In genomic region chr12:2963760-2964292, GRCh38 we compare ENCODE assay signal across 12 cellular contexts. TPM values are rescaled to one million over a fixed set of nuclear protein-coding genes. Genes with fewer than 3 reads are reported as not detected.
A peak's percentile ranks its signal among the peaks of the same experiment; 100 is the strongest.
DNase-seq lines count a peak whose midpoint lies in the region; ATAC-seq, FAIRE-seq and TF ChIP-seq lines count a peak whose summit lies in the region.
"Had no signal": no experiment of that assay in that cellular context is flagged by ENCODE, and none has a peak within 500 bp of the region (broad histone marks: within the 10 kb centered on the region; RNA-seq: fewer than 3 reads in every experiment).

No MANE protein-coding gene starts in this region.

- H3K9me3 Mint-ChIP-seq in CD14-positive monocyte: peaks cover 0 to 9% (median 1%) of the 10 kb centered on the region in 7 donors
- H3K9me3 Mint-ChIP-seq: activated naive CD8-positive, alpha-beta T cell treated with anti-CD3 and anti-CD28 coated beads, Interleukin-2, amount 50 U/mL, for 24 hours had no signal

- WGBS in thyroid gland, 2 donors: 72 to 82% methylated on average over 14 to 15 of the region's 15 CpGs
- 70 to 89% (median 71%) methylated on average over 14 to 15 of the region's 15 CpGs for WGBS in small intestine, 3 donors

- H3K27me3 ChIP-seq in SJCRH30: no peaks in the 10 kb centered on the region
- no peaks in the 10 kb centered on the region for H3K27me3 ChIP-seq in lower lobe of right lung (ENCODE audit: low read depth)
- H3K27me3 ChIP-seq in thyroid gland: no peaks in the 10 kb centered on the region
- no peaks in the 10 kb centered on the region for H3K27me3 ChIP-seq in small intestine (ENCODE audit: control insufficient read depth in 2 of 2, insufficient read depth in 2 of 2, low read length in 2 of 2)

- no peaks in the 10 kb centered on the region for H3K9me3 ChIP-seq in SJCRH30 (replicated peaks)
- no peaks in the 10 kb centered on the region for H3K9me3 ChIP-seq in lower lobe of right lung
- no peaks in the 10 kb centered on the region for H3K9me3 ChIP-seq in thyroid gland
- no peaks in the 10 kb centered on the region for H3K9me3 ChIP-seq in small intestine (ENCODE audit: control insufficient read depth, low read depth)

- H3K27ac Mint-ChIP-seq in CD14-positive monocyte: no peak overlapping the region
- H3K27ac Mint-ChIP-seq: activated naive CD8-positive, alpha-beta T cell treated with anti-CD3 and anti-CD28 coated beads, Interleukin-2, amount 50 U/mL, for 24 hours had no signal

- TF ChIP-seq CTCF in fibroblast of villous mesenchyme (IDR thresholded peaks at IDR 0.05; ENCODE audit: insufficient read depth, low read depth, low read length) (no peak), lower lobe of right lung (IDR thresholded peaks at IDR 0.05) (no peak), thyroid gland (IDR thresholded peaks at IDR 0.05) (no peak), CD14-positive monocyte (IDR thresholded peaks at IDR 0.05) (no peak)

- H3K4me1 Mint-ChIP-seq in CD14-positive monocyte: peaks cover 11% of the 10 kb centered on the region

- H3K4me3 Mint-ChIP-seq in CD14-positive monocyte: no peak overlapping the region
- H3K4me3 Mint-ChIP-seq: activated naive CD8-positive, alpha-beta T cell treated with anti-CD3 and anti-CD28 coated beads, Interleukin-2, amount 50 U/mL, for 24 hours had no signal

- no peak for FAIRE-seq in small intestine (lab: Jason Lieb, UNC)
- FAIRE-seq: GM12891 had no signal

- H3K4me3 ChIP-seq in SJCRH30: no peak overlapping the region
- H3K4me3 ChIP-seq in fibroblast of villous mesenchyme (ENCODE audit: low read depth, low read length): no peak overlapping the region
- H3K4me3 ChIP-seq in lower lobe of right lung: peak overlapping the region; percentile 17
- no peak overlapping the region for H3K4me3 ChIP-seq in thyroid gland (replicated peaks in 1 of 3)
- H3K4me3 ChIP-seq in small intestine (ENCODE audit: low read depth in 1 of 2, low read length in 2 of 2): no peak overlapping the region

- TF ChIP-seq POLR2A in thyroid gland (IDR thresholded peaks at IDR 0.05): no peak

- H3K27me3 Mint-ChIP-seq in CD14-positive monocyte (ENCODE audit: low read depth in 3 of 3): peaks cover 27 to 59% (median 38%) of the 10 kb centered on the region in 3 donors

- DNase-seq in SJCRH30 (peak; percentile 55 to 62), fibroblast of villous mesenchyme (ENCODE audit: low read depth) (peak; percentile 23), lower lobe of right lung (no peak), thyroid gland (no peak), hippocampal formation (lab: John Stamatoyannopoulos, UW) (no peak), CD14-positive monocyte (ENCODE audit: low spot score) (no peak), small intestine (no peak)
- DNase-seq: activated naive CD8-positive, alpha-beta T cell treated with anti-CD3 and anti-CD28 coated beads, Interleukin-2, amount 50 U/mL, for 24 hours; NCI-H187 treated with DMSO at 0.1 percent for 48 hours; T-helper 1 cell had no signal

- H3K36me3 Mint-ChIP-seq in CD14-positive monocyte: peaks cover 0 to 4% of the 10 kb centered on the region in 2 donors

- peaks cover 19% of the 10 kb centered on the region for H3K4me1 ChIP-seq in SJCRH30
- peaks cover 8% of the 10 kb centered on the region for H3K4me1 ChIP-seq in lower lobe of right lung
- H3K4me1 ChIP-seq in thyroid gland: peaks cover 13 to 29% of the 10 kb centered on the region in 2 donors
- H3K4me1 ChIP-seq in small intestine (ENCODE audit: control insufficient read depth in 2 of 2, insufficient read depth in 1 of 2, low read depth in 1 of 2, low read length in 1 of 2): peaks cover 2 to 7% of the 10 kb centered on the region in 2 donors

- H3K36me3 ChIP-seq in SJCRH30: peaks cover 13% of the 10 kb centered on the region
- no peaks in the 10 kb centered on the region for H3K36me3 ChIP-seq in lower lobe of right lung
- no peaks in the 10 kb centered on the region for H3K36me3 ChIP-seq in thyroid gland
- no peaks in the 10 kb centered on the region for H3K36me3 ChIP-seq in small intestine (ENCODE audit: control insufficient read depth in 2 of 2, insufficient read depth in 2 of 2, low read length in 2 of 2)

- intact Hi-C loops in lower lobe of right lung (cut with DNase I) (no loop called here), thyroid gland (cut with DNase I) (no loop called here), CD14-positive monocyte (cut with micrococcal nuclease) (no loop called here)

- H3K27ac ChIP-seq in SJCRH30: peak overlapping the region; percentile 45; the same call in 1 of the 2 replicates
- H3K27ac ChIP-seq in lower lobe of right lung: peak overlapping the region; percentile 76
- peak overlapping the region in 2 of 3 donors; percentile 28 to 55 for H3K27ac ChIP-seq in thyroid gland
- H3K27ac ChIP-seq in small intestine (ENCODE audit: low read depth in 1 of 2, low read length in 1 of 2): peak overlapping the region in 1 of 2 donors; percentile 61

- ATAC-seq in lower lobe of right lung (peak in 1 of 2 donors; percentile 30), GM19324 (IDR thresholded peaks at IDR 0.05; ENCODE audit: low FRiP score, unreplicated experiment) (no peak)
- ATAC-seq: activated naive CD8-positive, alpha-beta T cell treated with anti-CD3 and anti-CD28 coated beads, Interleukin-2, amount 50 U/mL, for 24 hours had no signal

RNA-seq across cellular contexts. Expression of gene TEAD4, which starts 4.6 kb away (rescaled TPM):
- 58.2 and 59.0 TPM in 2 replicates for total RNA-seq in SJCRH30 (2014; rRNA removed; shearing (Covaris generic))
- total RNA-seq in fibroblast of villous mesenchyme: 22.0 and 22.5 TPM in 2 replicates
- total RNA-seq in lower lobe of right lung: 27.3 TPM
- total RNA-seq in thyroid gland: 10 to 100 TPM; 28.5 to 50.9 (median 37.0) TPM
- not detected for polyA plus RNA-seq in CD14-positive monocyte
- polyA plus RNA-seq in small intestine: 10 to 100 TPM in 2 of 3 donors, 1 to 10 TPM in 1; 8.9 to 18.7 (median 11.6) TPM

Comparison
In these comparisons a context has a peak if more than half of its experiments do, and no peak if none do; other contexts are left out.
1. DNase-seq: peak in SJCRH30 (2 of 2) and fibroblast of villous mesenchyme (single experiment); none in lower lobe of right lung (single experiment), thyroid gland (0 of 2), hippocampal formation (0 of 2), CD14-positive monocyte (single experiment) and small intestine (single experiment).